ENCODE assay signal across 16 cellular contexts in genomic region chr2:227826019-227826521, GRCh38. TPM values are rescaled to one million over a fixed set of nuclear protein-coding genes. Genes with fewer than 3 reads are reported as not detected.
DNase-seq lines count a peak whose midpoint lies in the region; ATAC-seq and TF ChIP-seq lines count a peak whose summit lies in the region.
"Had no signal": no experiment of that assay in that cellular context is flagged by ENCODE, and none has a peak within 500 bp of the region (broad histone marks: within the 10 kb centered on the region; RNA-seq: fewer than 3 reads in every experiment).

No MANE protein-coding gene starts in this region.

- no peak overlapping the region for H3K4me3 ChIP-seq in CD8-positive, alpha-beta T cell (ENCODE audit: low read depth, low read length)
- no peak overlapping the region for H3K4me3 ChIP-seq in colonic mucosa
- H3K4me3 ChIP-seq: BLaER1 treated with 17β-estradiol and CSF1 and Interleukin-3, amounts not matched to agents 10 nM and 100 nM; spleen had no signal

- H3K27ac ChIP-seq in CD8-positive, alpha-beta T cell (ENCODE audit: low read depth, low read length), result no peak overlapping the region
- H3K27ac ChIP-seq in colonic mucosa, result no peak overlapping the region
- H3K27ac ChIP-seq: BLaER1 treated with 17β-estradiol and CSF1 and Interleukin-3, amounts not matched to agents 10 nM and 100 nM; parathyroid adenoma; spleen had no signal

- H3K36me3 Mint-ChIP-seq in CD8-positive, alpha-beta T cell, result no peaks in the 10 kb centered on the region
- H3K36me3 Mint-ChIP-seq: activated naive CD8-positive, alpha-beta T cell treated with anti-CD3 and anti-CD28 coated beads, Interleukin-2, amount 10 ng/mL, durations not matched to agents 7 days and 5 days had no signal

- no peaks in the 10 kb centered on the region for H3K9me3 ChIP-seq in CD8-positive, alpha-beta T cell (ENCODE audit: low read length)
- H3K9me3 ChIP-seq in colonic mucosa, result no peaks in the 10 kb centered on the region
- H3K9me3 ChIP-seq: BLaER1 treated with 17β-estradiol and CSF1 and Interleukin-3, amounts not matched to agents 10 nM and 100 nM; spleen had no signal

- H3K4me1 Mint-ChIP-seq in CD8-positive, alpha-beta T cell (ENCODE audit: low read depth), result no peaks in the 10 kb centered on the region

- POLR2A ChIA-PET in CD8-positive, alpha-beta T cell (lab: Charles Lee), result no interaction called here

- H3K9me3 Mint-ChIP-seq in CD8-positive, alpha-beta T cell, result no peaks in the 10 kb centered on the region
- H3K9me3 Mint-ChIP-seq: activated naive CD8-positive, alpha-beta T cell treated with anti-CD3 and anti-CD28 coated beads, Interleukin-2, amount 10 ng/mL, durations not matched to agents 7 days and 5 days had no signal

- no peak for TF ChIP-seq CTCF in CD8-positive, alpha-beta T cell (IDR thresholded peaks at IDR 0.05)
- no peak for TF ChIP-seq CTCF in colonic mucosa (IDR thresholded peaks at IDR 0.05)

- CTCF ChIA-PET in CD8-positive, alpha-beta T cell (lab: Charles Lee), result no interaction called here

- H3K27me3 ChIP-seq in CD8-positive, alpha-beta T cell (ENCODE audit: insufficient read depth, low read length), result no peaks in the 10 kb centered on the region
- no peaks in the 10 kb centered on the region for H3K27me3 ChIP-seq in colonic mucosa
- H3K27me3 ChIP-seq: BLaER1 treated with 17β-estradiol and CSF1 and Interleukin-3, amounts not matched to agents 10 nM and 100 nM had no signal

- peaks cover 8% of the 10 kb centered on the region for H3K27me3 Mint-ChIP-seq in CD8-positive, alpha-beta T cell (ENCODE audit: low read depth)

- intact Hi-C loops in CD8-positive, alpha-beta T cell (cut with DNase I, micrococcal nuclease), result no loop called here
- intact Hi-C loops in colonic mucosa (cut with DNase I), result no loop called here

- peak overlapping the region in 1 of 2 donors; percentile 23 for H3K9ac ChIP-seq in colonic mucosa (ENCODE audit: low read depth in 2 of 2, low read length in 2 of 2)
- H3K9ac ChIP-seq: BLaER1 treated with 17β-estradiol and CSF1 and Interleukin-3, amounts not matched to agents 10 nM and 100 nM; parathyroid adenoma had no signal

- H3K4me3 Mint-ChIP-seq in CD8-positive, alpha-beta T cell, result no peak overlapping the region
- H3K4me3 Mint-ChIP-seq: activated naive CD8-positive, alpha-beta T cell treated with anti-CD3 and anti-CD28 coated beads, Interleukin-2, amount 10 ng/mL, durations not matched to agents 7 days and 5 days had no signal

- no peaks in the 10 kb centered on the region for H3K36me3 ChIP-seq in CD8-positive, alpha-beta T cell (ENCODE audit: insufficient read depth, low read length)
- no peaks in the 10 kb centered on the region for H3K36me3 ChIP-seq in colonic mucosa
- H3K36me3 ChIP-seq: BLaER1 treated with 17β-estradiol and CSF1 and Interleukin-3, amounts not matched to agents 10 nM and 100 nM; spleen had no signal

- ATAC-seq in CD8-positive, alpha-beta T cell, result peak; percentile 71
- ATAC-seq: left lobe of liver had no signal

- no peak overlapping the region for H3K27ac Mint-ChIP-seq in CD8-positive, alpha-beta T cell
- H3K27ac Mint-ChIP-seq: activated naive CD8-positive, alpha-beta T cell treated with anti-CD3 and anti-CD28 coated beads, Interleukin-2, amount 10 ng/mL, durations not matched to agents 7 days and 5 days had no signal

- no peaks in the 10 kb centered on the region for H3K4me1 ChIP-seq in CD8-positive, alpha-beta T cell (ENCODE audit: insufficient read depth, low read length)
- peaks cover 3% of the 10 kb centered on the region for H3K4me1 ChIP-seq in colonic mucosa
- H3K4me1 ChIP-seq: BLaER1 treated with 17β-estradiol and CSF1 and Interleukin-3, amounts not matched to agents 10 nM and 100 nM; parathyroid adenoma; spleen had no signal

- peak in 1 of 7 experiments; percentile 36 for DNase-seq in CD8-positive, alpha-beta T cell
- DNase-seq in RPMI7951 (ENCODE audit: low read depth) (peak; percentile 38), colonic mucosa (peak; percentile 57), midbrain (lab: John Stamatoyannopoulos, UW) (peak; percentile 50), ecto neural progenitor cell (ENCODE audit: low spot score) (no peak), NCI-H510A (lab: John Stamatoyannopoulos, UW) (no peak)
- no peak for DNase-seq in stimulated activated CD4-positive, alpha-beta T cell treated with anti-CD3 and anti-CD28 coated beads, Interleukin-4, amount 100 ng/mL, for 24 hours
- no peak for DNase-seq in activated naive CD4-positive, alpha-beta T cell (lab: John Stamatoyannopoulos, UW)
- DNase-seq: activated naive CD8-positive, alpha-beta T cell treated with anti-CD3 and anti-CD28 coated beads, Interleukin-2, amount 10 ng/mL, durations not matched to agents 7 days and 5 days; EL; HCEC 1CT; spleen had no signal

RNA-seq across cellular contexts. Expression of gene CCL20, which starts 12.4 kb away (rescaled TPM):
- total RNA-seq in CD8-positive, alpha-beta T cell, result 1 to 10 TPM; 2.3 to 2.4 TPM
- total RNA-seq in RPMI7951 (2014; rRNA removed; shearing (Covaris generic)), result 2.2 and 3.8 TPM in 2 replicates
- 10 to 100 TPM; 11.5 to 43.5 TPM for total RNA-seq in colonic mucosa
- total RNA-seq: activated naive CD8-positive, alpha-beta T cell treated with anti-CD3 and anti-CD28 coated beads, Interleukin-2, amount 10 ng/mL, durations not matched to agents 7 days and 5 days; left lobe of liver; myocyte; spleen had no signal

RNA-seq across cellular contexts. Expression of gene DAW1, which starts 45.4 kb away (rescaled TPM):
- not detected for total RNA-seq in CD8-positive, alpha-beta T cell
- total RNA-seq in RPMI7951 (2014; rRNA removed; shearing (Covaris generic)), result 0.10 and 0.48 TPM in 2 replicates
- total RNA-seq in colonic mucosa, result not detected
- total RNA-seq: activated naive CD8-positive, alpha-beta T cell treated with anti-CD3 and anti-CD28 coated beads, Interleukin-2, amount 10 ng/mL, durations not matched to agents 7 days and 5 days; left lobe of liver; myocyte had no signal

Comparison
In these comparisons a context has a peak if more than half of its experiments do, and no peak if none do; other contexts are left out.
1. DNase-seq: peak in RPMI7951 (single experiment), colonic mucosa (single experiment) and midbrain (single experiment); none in stimulated activated CD4-positive, alpha-beta T cell treated with anti-CD3 and anti-CD28 coated beads, Interleukin-4, amount 100 ng/mL, for 24 hours (single experiment), ecto neural progenitor cell (single experiment), activated naive CD4-positive, alpha-beta T cell (0 of 4) and NCI-H510A (single experiment).